In the genomic region with DNA sequence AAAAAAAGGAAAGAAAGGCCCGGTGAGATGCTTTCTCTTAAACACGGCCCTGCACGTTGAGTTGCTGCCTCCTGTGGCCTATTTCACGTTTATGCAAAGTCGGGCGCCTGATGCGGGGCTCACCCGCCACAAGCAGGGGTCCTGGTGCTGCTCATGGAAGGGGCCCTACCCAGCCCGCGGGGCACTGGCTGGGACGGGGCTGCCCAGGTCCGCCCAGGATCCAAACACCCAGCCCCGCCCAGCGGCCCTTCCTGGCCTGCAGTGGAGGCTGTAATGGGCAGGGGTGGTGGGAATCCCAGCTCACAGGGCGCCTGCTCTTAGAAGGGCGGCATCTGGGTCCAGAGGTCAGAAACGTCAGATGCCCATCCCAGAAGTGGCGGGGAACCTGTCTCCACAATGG, we compare ENCODE assay signal across 11 cellular contexts. TPM values are rescaled to one million over a fixed set of nuclear protein-coding genes. Genes with fewer than 3 reads are reported as not detected.
A peak's percentile ranks its signal among the peaks of the same experiment; 100 is the strongest.
DNase-seq lines count a peak whose midpoint lies in the region; ATAC-seq and TF ChIP-seq lines count a peak whose summit lies in the region.
"Had no signal": no experiment of that assay in that cellular context is flagged by ENCODE, and none has a peak within 500 bp of the region (broad histone marks: within the 10 kb centered on the region; RNA-seq: fewer than 3 reads in every experiment).

No MANE protein-coding gene starts in this region.

- BruUV-seq in A673 (replicated peaks; lab: Mats Ljungman, UMichigan), result no TSS peak

- H3K4me1 Mint-ChIP-seq in T-helper 2 cell treated with Interferon-gamma antibody and Interleukin-4, amounts not matched to agents 5 μg/mL and 100 μg/mL, for 36 hours (ENCODE audit: low read depth), result peaks cover 1% of the 10 kb centered on the region
- H3K4me1 Mint-ChIP-seq in chondrocyte (ENCODE audit: low read depth), result peaks cover 40% of the 10 kb centered on the region

- no peak overlapping the region for H3K27ac Mint-ChIP-seq in T-helper 2 cell treated with Interferon-gamma antibody and Interleukin-4, amounts not matched to agents 5 μg/mL and 100 μg/mL, for 36 hours
- H3K27ac Mint-ChIP-seq in chondrocyte (ENCODE audit: unreplicated experiment), result peak overlapping the region; percentile 87
- H3K27ac Mint-ChIP-seq: stimulated activated naive CD8-positive, alpha-beta T cell treated with anti-CD3 and anti-CD28 coated beads, Interleukin-15, amount 100 ng/mL, for 72 hours had no signal

- POLR2A ChIA-PET in A673 (lab: Charles Lee; ENCODE audit: low non-redundant PET), result no interaction called here

- H3K4me3 Mint-ChIP-seq in T-helper 2 cell treated with Interferon-gamma antibody and Interleukin-4, amounts not matched to agents 5 μg/mL and 100 μg/mL, for 36 hours, result no peak overlapping the region
- H3K4me3 Mint-ChIP-seq in chondrocyte (ENCODE audit: unreplicated experiment), result peak overlapping the region; percentile 89

- H3K27me3 ChIP-seq in right lobe of liver (peaks cover 3 to 8% of the 10 kb centered on the region in 2 donors), transverse colon (peaks cover 67% of the 10 kb centered on the region), A673 (replicated peaks; ENCODE audit: insufficient read depth, low read depth, low read length, poor library complexity) (peaks cover 2% of the 10 kb centered on the region)

- DNase-seq in T-helper 2 cell treated with Interferon-gamma antibody and Interleukin-4, amounts not matched to agents 5 μg/mL and 100 μg/mL, for 36 hours (ENCODE audit: low spot score), result peak; percentile 2
- DNase-seq in T-helper 2 cell (no peak), chondrocyte (ENCODE audit: low spot score) (peak; percentile 75), right lobe of liver (peak in 2 of 3 donors; percentile 21 to 56), transverse colon (peak; percentile 45), A673 (ENCODE audit: low spot score) (no peak), SIG-M5 (lab: John Stamatoyannopoulos, UW) (no peak)
- DNase-seq: NCI-H1436 treated with DMSO at 0.1 percent for 48 hours had no signal

- 10% methylated on average over 5 of the region's 18 CpGs for WGBS in right lobe of liver (ENCODE audit: insufficient coverage, low coverage, low lambda C conversion rate, missing lambda C conversion rate)
- 18 to 66% methylated on average over 6 to 15 of the region's 18 CpGs for WGBS in transverse colon (ENCODE audit: low coverage in 1 of 2), 2 donors

- no peak for TF ChIP-seq EP300 in transverse colon (IDR thresholded peaks at IDR 0.05; ENCODE audit: low read depth)

- peaks cover 3% of the 10 kb centered on the region for H3K36me3 Mint-ChIP-seq in T-helper 2 cell treated with Interferon-gamma antibody and Interleukin-4, amounts not matched to agents 5 μg/mL and 100 μg/mL, for 36 hours (ENCODE audit: low read depth)
- H3K36me3 Mint-ChIP-seq in chondrocyte (ENCODE audit: low read depth), result peaks cover 33% of the 10 kb centered on the region

- H3K36me3 ChIP-seq in right lobe of liver (no peaks in the 10 kb centered on the region), transverse colon (no peaks in the 10 kb centered on the region), A673 (ENCODE audit: insufficient read depth, low read length, poor library complexity, severe bottlenecking) (no peaks in the 10 kb centered on the region)

- intact Hi-C loops in right lobe of liver (cut with DNase I) (no loop called here), transverse colon (cut with DNase I; ENCODE audit: low total_unique reads) (no loop called here), A673 (cut with micrococcal nuclease; ENCODE audit: unreplicated experiment) (loop anchor here (2.0 kb wide), 1 partner anchor 127 kb away; no protein-coding TSS in a partner anchor)

- in situ Hi-C loops in transverse colon (cut with MboI; ENCODE audit: low pct_ligation_motif_present in 1 of 4, low pct_unique_long_range_greater_than_20kb in 1 of 4, low sequenced_read_pairs in 3 of 4), result no loop called here

- H3K27ac ChIP-seq in right lobe of liver (no peak overlapping the region), transverse colon (peak overlapping the region; percentile 89 to 98 (median 94)), A673 (ENCODE audit: low read depth, low read length, poor library complexity, severe bottlenecking) (no peak overlapping the region)

- TF ChIP-seq CTCF in chondrocyte (IDR thresholded peaks at IDR 0.05) (peak; percentile 62), right lobe of liver (IDR thresholded peaks at IDR 0.05) (no peak), transverse colon (IDR thresholded peaks at IDR 0.05) (no peak), A673 (conservative IDR thresholded peaks at IDR 0.05; ENCODE audit: low read depth, low read length) (no peak)

- peak in 2 of 4 donors; percentile 7 to 26 for ATAC-seq in right lobe of liver
- no peak for ATAC-seq in GM18868 (IDR thresholded peaks at IDR 0.05; ENCODE audit: unreplicated experiment)

- peaks cover 51% of the 10 kb centered on the region for H3K27me3 Mint-ChIP-seq in T-helper 2 cell treated with Interferon-gamma antibody and Interleukin-4, amounts not matched to agents 5 μg/mL and 100 μg/mL, for 36 hours (ENCODE audit: low read depth)
- H3K27me3 Mint-ChIP-seq in chondrocyte (ENCODE audit: low read depth), result no peaks in the 10 kb centered on the region

- no peak for TF ChIP-seq POLR2A in right lobe of liver (IDR thresholded peaks at IDR 0.05)
- no peak for TF ChIP-seq POLR2A in transverse colon (IDR thresholded peaks at IDR 0.05)

- CTCF ChIA-PET in A673 (lab: Charles Lee), result no interaction called here

- H3K4me3 ChIP-seq in right lobe of liver (peak overlapping the region in 2 of 3 donors; percentile 11 to 48), transverse colon (peak overlapping the region; percentile 35 to 73 (median 56)), A673 (ENCODE audit: low read depth, low read length, poor library complexity, severe bottlenecking) (no peak overlapping the region)
- H3K4me3 ChIP-seq: A549 had no signal

- H3K9me3 Mint-ChIP-seq in T-helper 2 cell treated with Interferon-gamma antibody and Interleukin-4, amounts not matched to agents 5 μg/mL and 100 μg/mL, for 36 hours, result peaks cover 15% of the 10 kb centered on the region
- H3K9me3 Mint-ChIP-seq in chondrocyte (ENCODE audit: low read depth), result peaks cover 31% of the 10 kb centered on the region

- H3K4me1 ChIP-seq in right lobe of liver (no peaks in the 10 kb centered on the region), transverse colon (peaks cover 0 to 13% (median 4%) of the 10 kb centered on the region in 4 donors), A673 (ENCODE audit: insufficient read depth, low read length, poor library complexity, severe bottlenecking) (no peaks in the 10 kb centered on the region)
- H3K4me1 ChIP-seq: A549 had no signal

- H3K9me3 ChIP-seq in right lobe of liver, result peaks cover 0 to 5% (median 0%) of the 10 kb centered on the region in 4 donors
- peaks cover 8 to 13% of the 10 kb centered on the region in 2 donors for H3K9me3 ChIP-seq in transverse colon
- H3K9me3 ChIP-seq in A673 (ENCODE audit: low read depth, low read length, poor library complexity, severe bottlenecking), result peaks cover 12% of the 10 kb centered on the region

RNA-seq across cellular contexts. Expression of gene COL6A2, which starts 1.6 kb away (rescaled TPM):
- total RNA-seq in chondrocyte (1,314 to 1,671 TPM (median 1,646 TPM) in 3 replicates), right lobe of liver (10 to 100 TPM; 17.3 to 81.7 (median 38.4) TPM), transverse colon (100 to 1,000 TPM; 172 to 550 (median 346) TPM), A673 (2021) (15.0 and 29.0 TPM in 2 replicates)

RNA-seq across cellular contexts. Expression of gene FTCD, which starts 55.9 kb away (rescaled TPM):
- total RNA-seq in chondrocyte (1.7 to 4.1 TPM (median 1.7 TPM) in 3 replicates), right lobe of liver (100 to 1,000 TPM; 141 to 668 (median 417) TPM), transverse colon (not detected), A673 (2021) (5.4 and 6.6 TPM in 2 replicates)

Comparison
In these comparisons a context has a peak if more than half of its experiments do, and no peak if none do; other contexts are left out.
1. DNase-seq: peak in T-helper 2 cell treated with Interferon-gamma antibody and Interleukin-4, amounts not matched to agents 5 μg/mL and 100 μg/mL, for 36 hours (single experiment), chondrocyte (single experiment), right lobe of liver (2 of 3) and transverse colon (single experiment); none in T-helper 2 cell (0 of 5), A673 (single experiment) and SIG-M5 (single experiment).
2. H3K27ac ChIP-seq: peak in transverse colon (4 of 4); none in right lobe of liver (0 of 3) and A673 (single experiment).
3. RNA of gene FTCD, which starts 55.9 kb away (total RNA-seq): 141 to 668 TPM in right lobe of liver; 5.4 to 6.6 TPM in A673, 1.7 to 4.1 TPM in chondrocyte and not detected in transverse colon; every median in the first group is over 10 times any median in the second.